Comparison of ENCODE assay signal across 1 cellular context in the genomic region with DNA sequence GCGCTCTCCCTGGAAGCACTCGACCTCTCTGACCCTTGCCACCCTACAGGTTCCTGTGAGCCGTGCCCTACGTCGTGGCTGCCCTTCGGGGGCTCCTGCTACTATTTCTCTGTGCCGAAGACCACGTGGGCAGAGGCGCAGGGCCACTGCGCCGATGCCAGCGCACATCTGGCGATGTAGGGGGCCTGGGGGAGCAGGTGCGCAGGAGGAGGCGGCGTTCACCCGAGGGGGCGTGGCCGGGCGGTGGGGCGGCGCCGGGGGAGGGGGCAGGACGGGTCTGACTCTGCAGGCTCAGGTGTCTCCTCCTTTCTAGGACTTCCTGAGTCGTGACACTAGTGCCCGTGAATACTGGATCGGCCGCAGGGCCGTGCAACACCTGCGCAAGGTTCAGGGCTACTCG.
TF ChIP-seq lines count a peak whose summit lies in the region.

No MANE protein-coding gene starts in this region.

TF ChIP-seq in H1, 55 proteins besides CTCF, POLR2A, EP300 and RAD21:
- TF ChIP-seq, protein P1, sequence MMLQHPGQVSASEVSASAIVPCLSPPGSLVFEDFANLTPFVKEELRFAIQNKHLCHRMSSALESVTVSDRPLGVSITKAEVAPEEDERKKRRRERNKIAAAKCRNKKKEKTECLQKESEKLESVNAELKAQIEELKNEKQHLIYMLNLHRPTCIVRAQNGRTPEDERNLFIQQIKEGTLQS (IDR thresholded peaks at IDR 0.05; ENCODE audit: insufficient read depth, low read depth, low read length) = no peak
- TF ChIP-seq TCF12 (IDR thresholded peaks at IDR 0.05; ENCODE audit: low read depth, low read length) = 0 out of 2 replicates have a peak, but pooled peaks have one; percentile 6
- no peak for TF ChIP-seq SIX5 (IDR thresholded peaks at IDR 0.05; ENCODE audit: low read depth, low read length)
- TF ChIP-seq, protein P2, sequence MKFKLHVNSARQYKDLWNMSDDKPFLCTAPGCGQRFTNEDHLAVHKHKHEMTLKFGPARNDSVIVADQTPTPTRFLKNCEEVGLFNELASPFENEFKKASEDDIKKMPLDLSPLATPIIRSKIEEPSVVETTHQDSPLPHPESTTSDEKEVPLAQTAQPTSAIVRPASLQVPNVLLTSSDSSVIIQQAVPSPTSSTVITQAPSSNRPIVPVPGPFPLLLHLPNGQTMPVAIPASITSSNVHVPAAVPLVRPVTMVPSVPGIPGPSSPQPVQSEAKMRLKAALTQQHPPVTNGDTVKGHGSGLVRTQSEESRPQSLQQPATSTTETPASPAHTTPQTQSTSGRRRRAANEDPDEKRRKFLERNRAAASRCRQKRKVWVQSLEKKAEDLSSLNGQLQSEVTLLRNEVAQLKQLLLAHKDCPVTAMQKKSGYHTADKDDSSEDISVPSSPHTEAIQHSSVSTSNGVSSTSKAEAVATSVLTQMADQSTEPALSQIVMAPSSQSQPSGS (IDR thresholded peaks at IDR 0.05; ENCODE audit: low read length) = no peak
- TF ChIP-seq CHD1 (IDR thresholded peaks at IDR 0.05; ENCODE audit: low read depth, low read length) = no peak
- TF ChIP-seq JUND (IDR thresholded peaks at IDR 0.05; ENCODE audit: low read length) = no peak
- TF ChIP-seq CREB1 (IDR thresholded peaks at IDR 0.05) = no peak; the same call in 1 of the 2 replicates
- no peak for TF ChIP-seq MAFK (IDR thresholded peaks at IDR 0.05; ENCODE audit: low read depth, low read length)
- peak; percentile 12 for TF ChIP-seq KDM4A (IDR thresholded peaks at IDR 0.05; ENCODE audit: low read depth, low read length, severe bottlenecking)
- TF ChIP-seq, protein P3, sequence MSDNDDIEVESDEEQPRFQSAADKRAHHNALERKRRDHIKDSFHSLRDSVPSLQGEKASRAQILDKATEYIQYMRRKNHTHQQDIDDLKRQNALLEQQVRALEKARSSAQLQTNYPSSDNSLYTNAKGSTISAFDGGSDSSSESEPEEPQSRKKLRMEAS (IDR thresholded peaks at IDR 0.05) = peak; percentile 70
- no peak for TF ChIP-seq RXRA (IDR thresholded peaks at IDR 0.05; ENCODE audit: insufficient read depth, low read depth, low read length)
- TF ChIP-seq YY1 (IDR thresholded peaks at IDR 0.05; ENCODE audit: low read depth, low read length) = no peak
- TF ChIP-seq NRF1 (IDR thresholded peaks at IDR 0.05; ENCODE audit: low read depth, low read length) = 0 out of 2 replicates have a peak, but pooled peaks have one; percentile 11
- TF ChIP-seq, protein P4, sequence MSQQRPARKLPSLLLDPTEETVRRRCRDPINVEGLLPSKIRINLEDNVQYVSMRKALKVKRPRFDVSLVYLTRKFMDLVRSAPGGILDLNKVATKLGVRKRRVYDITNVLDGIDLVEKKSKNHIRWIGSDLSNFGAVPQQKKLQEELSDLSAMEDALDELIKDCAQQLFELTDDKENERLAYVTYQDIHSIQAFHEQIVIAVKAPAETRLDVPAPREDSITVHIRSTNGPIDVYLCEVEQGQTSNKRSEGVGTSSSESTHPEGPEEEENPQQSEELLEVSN (IDR thresholded peaks at IDR 0.05) = peak; percentile 38; the same call in 1 of the 2 replicates
